ENCODE assay signal across 32 cellular contexts in genomic region chr4:123469696-123470095, GRCh38.
A peak's percentile ranks its signal among the peaks of the same experiment; 100 is the strongest.
DNase-seq lines count a peak whose midpoint lies in the region; ATAC-seq and TF ChIP-seq lines count a peak whose summit lies in the region.
"Had no signal": no experiment of that assay in that cellular context is flagged by ENCODE, and none has a peak within 500 bp of the region (broad histone marks: within the 10 kb centered on the region; RNA-seq: fewer than 3 reads in every experiment).

No MANE protein-coding gene starts in this region.

- in situ Hi-C loops in Panc1 (cut with HindIII; ENCODE audit: low pct_unique_long_range_greater_than_20kb, low sequenced_read_pairs) = no loop called here

- H3K27me3 ChIP-seq in Panc1 (ENCODE audit: control insufficient read depth, insufficient read depth, low read length) = no peaks in the 10 kb centered on the region
- H3K27me3 ChIP-seq: BLaER1 had no signal

- H3K9me3 Mint-ChIP-seq in WTC11 = no peaks in the 10 kb centered on the region
- H3K9me3 Mint-ChIP-seq: CD14-positive monocyte; CD4-positive, alpha-beta memory T cell; CD4-positive, alpha-beta T cell; CD4-positive, CD25-positive, alpha-beta regulatory T cell; CD8-positive, alpha-beta memory T cell; CD8-positive, alpha-beta T cell had no signal

- DNase-seq in Panc1 (ENCODE audit: low read depth, low spot score) (no peak), WTC11 (ENCODE audit: low spot score) (no peak), hepatic stellate cell (ENCODE audit: low spot score) (no peak), NCI-H748 (lab: John Stamatoyannopoulos, UW; ENCODE audit: unreplicated experiment) (no peak)
- no peak for DNase-seq in stimulated activated CD4-positive, alpha-beta T cell treated with anti-CD3 and anti-CD28 coated beads, Interleukin-4, amount 100 ng/mL, for 1 hour
- DNase-seq: 8988T; ACHN; AML-193; BE2C; C1 segment of cervical spinal cord; Caco-2; Calu3; CD4-positive, alpha-beta memory T cell; CD4-positive, alpha-beta T cell; CD4-positive, CD25-positive, alpha-beta regulatory T cell; CD8-positive, alpha-beta memory T cell; CD8-positive, alpha-beta T cell; COR-L47; DMS 273 treated with DMSO at 0.1 percent for 48 hours; DMS153; DMS79; DMS79 treated with DMSO at 0.1 percent for 48 hours; DND-41; EL had no signal

- intact Hi-C loops in Panc1 (cut with micrococcal nuclease; ENCODE audit: unreplicated experiment) = no loop called here

- H3K36me3 ChIP-seq in Panc1 (ENCODE audit: control insufficient read depth, insufficient read depth, low read length) = no peaks in the 10 kb centered on the region
- H3K36me3 ChIP-seq: BE2C; BLaER1; BLaER1 treated with 17β-estradiol and CSF1 and Interleukin-3, amounts not matched to agents 10 nM and 100 nM had no signal

- H3K27ac Mint-ChIP-seq in WTC11 = no peak overlapping the region
- H3K27ac Mint-ChIP-seq: B cell; CD14-positive monocyte; CD4-positive, alpha-beta memory T cell; CD4-positive, alpha-beta T cell; CD8-positive, alpha-beta memory T cell; CD8-positive, alpha-beta T cell had no signal

- H3K9me3 ChIP-seq in Panc1 (ENCODE audit: control insufficient read depth, insufficient read depth, low read depth, low read length) = no peaks in the 10 kb centered on the region
- H3K9me3 ChIP-seq: A549; BE2C; BLaER1; BLaER1 treated with 17β-estradiol and CSF1 and Interleukin-3, amounts not matched to agents 10 nM and 100 nM; Caco-2 had no signal

- no peak overlapping the region for H3K4me3 ChIP-seq in Panc1 (ENCODE audit: low read depth in 2 of 2, low read length in 2 of 2)
- H3K4me3 ChIP-seq: A549; BLaER1; BLaER1 treated with 17β-estradiol and CSF1 and Interleukin-3, amounts not matched to agents 10 nM and 100 nM had no signal

- no peak overlapping the region for H3K4me3 Mint-ChIP-seq in WTC11
- H3K4me3 Mint-ChIP-seq: B cell; CD14-positive monocyte; CD4-positive, alpha-beta memory T cell; CD4-positive, alpha-beta T cell; CD4-positive, CD25-positive, alpha-beta regulatory T cell; CD8-positive, alpha-beta memory T cell; CD8-positive, alpha-beta T cell had no signal

- ATAC-seq in HG03432 (IDR thresholded peaks at IDR 0.05; ENCODE audit: unreplicated experiment) (peak; percentile 19), Panc1 (no peak), WTC11 (no peak)
- ATAC-seq: A549; CD8-positive, alpha-beta T cell had no signal

- H3K4me1 Mint-ChIP-seq in WTC11 = peaks cover 13% of the 10 kb centered on the region
- H3K4me1 Mint-ChIP-seq: CD4-positive, alpha-beta memory T cell; CD4-positive, CD25-positive, alpha-beta regulatory T cell; CD8-positive, alpha-beta memory T cell had no signal

- CTCF ChIA-PET in Panc1 (lab: Charles Lee) = no interaction called here
- CTCF ChIA-PET in WTC11 (lab: Charles Lee) = no interaction called here

- no peaks in the 10 kb centered on the region for H3K27me3 Mint-ChIP-seq in WTC11 (ENCODE audit: low read depth)
- H3K27me3 Mint-ChIP-seq: CD4-positive, alpha-beta T cell; CD4-positive, CD25-positive, alpha-beta regulatory T cell; CD8-positive, alpha-beta memory T cell had no signal

- no peaks in the 10 kb centered on the region; the same call in 1 of the 2 replicates for H3K36me3 Mint-ChIP-seq in WTC11
- H3K36me3 Mint-ChIP-seq: CD14-positive monocyte; CD4-positive, alpha-beta memory T cell; CD4-positive, CD25-positive, alpha-beta regulatory T cell; CD8-positive, alpha-beta memory T cell; CD8-positive, alpha-beta T cell had no signal

- TF ChIP-seq CTCF in Panc1 (IDR thresholded peaks at IDR 0.05) (no peak), WTC11 (IDR thresholded peaks at IDR 0.05) (no peak)

- no TSS peak for BruUV-seq in Panc1 (replicated peaks; lab: Mats Ljungman, UMichigan)

- POLR2A ChIA-PET in Panc1 (lab: Charles Lee) (no interaction called here), WTC11 (lab: Charles Lee) (no interaction called here)

- H3K4me1 ChIP-seq in Panc1 (ENCODE audit: control insufficient read depth, insufficient read depth, low read length) = no peaks in the 10 kb centered on the region
- H3K4me1 ChIP-seq: A549, BE2C had no signal

- peak overlapping the region; percentile 39; the same call in 1 of the 2 replicates for H3K27ac ChIP-seq in Panc1 (ENCODE audit: low read length)
- H3K27ac ChIP-seq: 22Rv1; A549; BLaER1; BLaER1 treated with 17β-estradiol and CSF1 and Interleukin-3, amounts not matched to agents 10 nM and 100 nM; C4-2B had no signal

TF ChIP-seq in WTC11, 78 proteins besides CTCF, POLR2A, EP300 and RAD21:
- TF ChIP-seq MAX (CRISPR knock-in tag; IDR thresholded peaks at IDR 0.05) (no peak), ZNF121 (CRISPR knock-in tag; IDR thresholded peaks at IDR 0.05) (peak; percentile 53; the same call in 1 of the 2 replicates)
